In the genomic region with DNA sequence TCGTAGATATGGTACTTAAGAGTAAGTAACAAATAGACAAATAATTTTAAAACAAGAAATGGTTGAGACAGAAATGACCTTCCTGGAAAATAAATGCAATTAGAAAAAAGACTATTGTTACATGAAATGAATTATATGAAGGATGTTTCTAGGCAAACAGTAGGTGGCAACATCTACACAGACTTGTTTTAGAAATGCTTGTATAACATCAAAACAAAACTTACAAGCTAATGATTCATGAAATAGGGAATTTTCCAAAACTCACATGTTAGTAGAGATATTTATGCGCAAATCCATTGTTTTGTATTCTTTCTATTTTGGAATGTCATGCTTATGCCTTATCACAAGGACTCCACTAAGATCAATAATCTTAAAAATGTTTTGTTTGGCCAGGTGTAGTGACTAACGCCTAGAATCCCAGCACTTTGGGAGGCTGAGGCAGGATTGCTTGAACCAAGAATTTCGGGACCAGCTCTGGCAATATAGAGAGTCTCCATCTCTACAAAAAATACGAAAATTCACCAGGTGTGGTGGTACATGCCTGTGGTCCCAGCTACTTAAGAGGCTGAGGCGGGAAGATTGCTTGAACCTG, we compare ENCODE assay signal across 8 cellular contexts. TPM values are rescaled to one million over a fixed set of nuclear protein-coding genes. Genes with fewer than 3 reads are reported as not detected.
DNase-seq lines count a peak whose midpoint lies in the region; ATAC-seq, FAIRE-seq and TF ChIP-seq lines count a peak whose summit lies in the region.

No MANE protein-coding gene starts in this region.

- peak; percentile 28 for ATAC-seq in GM18498 (IDR thresholded peaks at IDR 0.05; ENCODE audit: unreplicated experiment)
- peak; percentile 22 for ATAC-seq in HG02884 (IDR thresholded peaks at IDR 0.05; ENCODE audit: unreplicated experiment)

- no peaks in the 10 kb centered on the region for H3K9me3 Mint-ChIP-seq in type B pancreatic cell

- no peak for FAIRE-seq in urothelium cell line (lab: Jason Lieb, UNC)

- H3K27ac Mint-ChIP-seq in type B pancreatic cell = no peak overlapping the region

- no peaks in the 10 kb centered on the region for H3K4me1 Mint-ChIP-seq in type B pancreatic cell (ENCODE audit: unreplicated experiment)

- no peak overlapping the region for H3K4me3 ChIP-seq in fibroblast of the aortic adventitia (ENCODE audit: low read depth, low read length)

- DNase-seq in AG08395 (ENCODE audit: low spot score) = peak; percentile 49
- DNase-seq in OCI-M1 (lab: John Stamatoyannopoulos, UW) = peak; percentile 53
- peak; percentile 88 for DNase-seq in fibroblast of the aortic adventitia (ENCODE audit: low read depth)
- DNase-seq in type B pancreatic cell (ENCODE audit: extremely low spot score, unreplicated experiment) = no peak
- no peak for DNase-seq in urothelium cell line (ENCODE audit: low spot score)
- no peak for DNase-seq in head of caudate nucleus

- no peaks in the 10 kb centered on the region for H3K36me3 Mint-ChIP-seq in type B pancreatic cell

- H3K27me3 Mint-ChIP-seq in type B pancreatic cell = no peaks in the 10 kb centered on the region

- no peak overlapping the region for H3K4me3 Mint-ChIP-seq in type B pancreatic cell

- intact Hi-C loops in head of caudate nucleus (cut with DNase I) = no loop called here

- peak; percentile 57 for TF ChIP-seq CTCF in fibroblast of the aortic adventitia (IDR thresholded peaks at IDR 0.05; ENCODE audit: insufficient read depth, low read length)
- peak; percentile 34 for TF ChIP-seq CTCF in type B pancreatic cell (conservative IDR thresholded peaks at IDR 0.05)

RNA-seq across cellular contexts. Expression of a gene that starts 32.3 kb away (rescaled TPM):
- total RNA-seq in fibroblast of the aortic adventitia (ENCODE audit: low replicate concordance) (not detected in 2 replicates), type B pancreatic cell (ENCODE audit: low replicate concordance) (0.10 TPM in 1 of 2 replicates, not detected in the other)

Comparison
In these comparisons a context has a peak if more than half of its experiments do, and no peak if none do; other contexts are left out.
1. DNase-seq: peak in AG08395 (single experiment), OCI-M1 (single experiment) and fibroblast of the aortic adventitia (single experiment); none in type B pancreatic cell (single experiment), urothelium cell line (single experiment) and head of caudate nucleus (0 of 42).